Comparison of ENCODE assay signal across 8 cellular contexts in genomic region chr4:36351082-36351666, GRCh38.
DNase-seq lines count a peak whose midpoint lies in the region; ATAC-seq, FAIRE-seq and TF ChIP-seq lines count a peak whose summit lies in the region.

No MANE protein-coding gene starts in this region.

- H3K9me3 ChIP-seq in upper lobe of right lung: no peaks in the 10 kb centered on the region

- no peaks in the 10 kb centered on the region for H3K36me3 ChIP-seq in upper lobe of right lung

- H3K4me1 Mint-ChIP-seq in activated T-helper 17 cell treated with anti-CD3 and anti-CD28 coated beads, Interleukin-2, amount 50 U/mL, for 72 hours: peaks cover 18% of the 10 kb centered on the region

- peak; percentile 97 for FAIRE-seq in frontal cortex (lab: Jason Lieb, UNC)

- H3K36me3 Mint-ChIP-seq in activated T-helper 17 cell treated with anti-CD3 and anti-CD28 coated beads, Interleukin-2, amount 50 U/mL, for 72 hours (ENCODE audit: low read depth): no peaks in the 10 kb centered on the region

- no peaks in the 10 kb centered on the region for H3K27me3 Mint-ChIP-seq in activated T-helper 17 cell treated with anti-CD3 and anti-CD28 coated beads, Interleukin-2, amount 50 U/mL, for 72 hours

- DNase-seq in Ammon's horn (ENCODE audit: low spot score) (peak; percentile 89), RKO (ENCODE audit: low spot score) (peak; percentile 71), frontal cortex (ENCODE audit: low spot score in 2 of 2) (peak in 1 of 2 donors; percentile 24), posterior cingulate gyrus (peak; percentile 36 to 93 (median 74)), upper lobe of right lung (peak; percentile 68)

- TF ChIP-seq CTCF in upper lobe of right lung (IDR thresholded peaks at IDR 0.05): peak; percentile 79

- H3K4me3 Mint-ChIP-seq in activated T-helper 17 cell treated with anti-CD3 and anti-CD28 coated beads, Interleukin-2, amount 50 U/mL, for 72 hours: no peak overlapping the region

- H3K9me3 Mint-ChIP-seq in activated T-helper 17 cell treated with anti-CD3 and anti-CD28 coated beads, Interleukin-2, amount 50 U/mL, for 72 hours: no peaks in the 10 kb centered on the region

- H3K27ac Mint-ChIP-seq in activated T-helper 17 cell treated with anti-CD3 and anti-CD28 coated beads, Interleukin-2, amount 50 U/mL, for 72 hours: peak overlapping the region; percentile 48

- no peak overlapping the region for H3K4me3 ChIP-seq in upper lobe of right lung

- H3K27me3 ChIP-seq in upper lobe of right lung: no peaks in the 10 kb centered on the region

- intact Hi-C loops in posterior cingulate gyrus (cut with DNase I): loop anchor here (5.0 kb wide), 2 partner anchors 1031 to 1216 kb away; no protein-coding TSS in a partner anchor
- intact Hi-C loops in upper lobe of right lung (cut with DNase I): no loop called here

- no peaks in the 10 kb centered on the region for H3K4me1 ChIP-seq in upper lobe of right lung

- peak overlapping the region; percentile 1 for H3K27ac ChIP-seq in upper lobe of right lung

- ATAC-seq in GM18907 (IDR thresholded peaks at IDR 0.05; ENCODE audit: unreplicated experiment) (peak; percentile 59), HG03469 (IDR thresholded peaks at IDR 0.05; ENCODE audit: unreplicated experiment) (peak; percentile 39), upper lobe of right lung (peak; percentile 78)
- peak; percentile 34 for ATAC-seq in activated T-helper 17 cell treated with anti-CD3 and anti-CD28 coated beads, Interleukin-2, amount 50 U/mL, for 72 hours (replicated peaks)
